In genomic region chr5:149999359-149999758, GRCh38 we compare ENCODE assay signal across 3 cellular contexts.
TF ChIP-seq lines count a peak whose summit lies in the region.

No MANE protein-coding gene starts in this region.

TF ChIP-seq in SK-N-SH, 30 proteins besides CTCF, POLR2A, EP300 and RAD21 (continued from another document):
- TF ChIP-seq REST (IDR thresholded peaks at IDR 0.05; ENCODE audit: low read depth, low read length) = no peak
- TF ChIP-seq TEAD4 (IDR thresholded peaks at IDR 0.05; ENCODE audit: borderline replicate concordance, insufficient read depth) = no peak
- TF ChIP-seq SMC3 (IDR thresholded peaks at IDR 0.05; ENCODE audit: low read depth, low read length) = no peak
- TF ChIP-seq GATA2 (CRISPR knock-in tag; IDR thresholded peaks at IDR 0.05) = no peak
- TF ChIP-seq EZH2phosphoT487 (IDR thresholded peaks at IDR 0.05; ENCODE audit: borderline replicate concordance, low read depth) = no peak
- TF ChIP-seq MXI1 (IDR thresholded peaks at IDR 0.05; ENCODE audit: low read depth, low read length) = no peak

TF ChIP-seq in SK-N-SH treated with all-trans-retinoic acid at 6 μM for 48 hours, 23 proteins besides CTCF, POLR2A, EP300 and RAD21 (continued from another document):
- TF ChIP-seq TSHZ2 (CRISPR knock-in tag; IDR thresholded peaks at IDR 0.05) (no peak), CSRNP3 (CRISPR knock-in tag; IDR thresholded peaks at IDR 0.05) (no peak), ZNF565 (CRISPR knock-in tag; conservative IDR thresholded peaks at IDR 0.05; ENCODE audit: low read depth) (no peak), BACH2 (CRISPR knock-in tag; IDR thresholded peaks at IDR 0.05; ENCODE audit: borderline replicate concordance) (no peak), PPARA (CRISPR knock-in tag; IDR thresholded peaks at IDR 0.05; ENCODE audit: borderline replicate concordance) (no peak), CREB5 (CRISPR knock-in tag; IDR thresholded peaks at IDR 0.05; ENCODE audit: low read depth) (no peak), OSR1 (CRISPR knock-in tag; IDR thresholded peaks at IDR 0.05) (no peak), TOX (CRISPR knock-in tag; IDR thresholded peaks at IDR 0.05; ENCODE audit: borderline replicate concordance) (no peak), ESRRG (CRISPR knock-in tag; IDR thresholded peaks at IDR 0.05) (no peak), ZFP30 (CRISPR knock-in tag; IDR thresholded peaks at IDR 0.05) (no peak), SNAI2 (CRISPR knock-in tag; IDR thresholded peaks at IDR 0.05) (no peak), GLIS3 (CRISPR knock-in tag; IDR thresholded peaks at IDR 0.05) (no peak), POU6F1 (CRISPR knock-in tag; IDR thresholded peaks at IDR 0.05; ENCODE audit: borderline replicate concordance, low read depth) (no peak), ZC3H10 (CRISPR knock-in tag; IDR thresholded peaks at IDR 0.05) (no peak)
TF ChIP-seq in SK-N-SH treated with all-trans-retinoic acid at 6 μM for 48 hours: peak in this region for 0.

TF ChIP-seq in WTC11, 78 proteins besides CTCF, POLR2A, EP300 and RAD21 (continued from another document):
- no peak for TF ChIP-seq HMGXB4 (CRISPR knock-in tag; IDR thresholded peaks at IDR 0.05)
- no peak for TF ChIP-seq E2F1 (CRISPR knock-in tag; IDR thresholded peaks at IDR 0.05)
- no peak for TF ChIP-seq OVOL2 (CRISPR knock-in tag; IDR thresholded peaks at IDR 0.05; ENCODE audit: borderline replicate concordance)
- TF ChIP-seq ZNF232 (CRISPR knock-in tag; IDR thresholded peaks at IDR 0.05) = no peak
- no peak for TF ChIP-seq CREM (CRISPR knock-in tag; IDR thresholded peaks at IDR 0.05)
- no peak for TF ChIP-seq IRF1 (CRISPR knock-in tag; IDR thresholded peaks at IDR 0.05)
- no peak for TF ChIP-seq ESRRA (CRISPR knock-in tag; IDR thresholded peaks at IDR 0.05; ENCODE audit: borderline replicate concordance)
- TF ChIP-seq ATF3 (CRISPR knock-in tag; conservative IDR thresholded peaks at IDR 0.05) = no peak
- no peak for TF ChIP-seq ZNF281 (CRISPR knock-in tag; IDR thresholded peaks at IDR 0.05)
